In the genomic region with DNA sequence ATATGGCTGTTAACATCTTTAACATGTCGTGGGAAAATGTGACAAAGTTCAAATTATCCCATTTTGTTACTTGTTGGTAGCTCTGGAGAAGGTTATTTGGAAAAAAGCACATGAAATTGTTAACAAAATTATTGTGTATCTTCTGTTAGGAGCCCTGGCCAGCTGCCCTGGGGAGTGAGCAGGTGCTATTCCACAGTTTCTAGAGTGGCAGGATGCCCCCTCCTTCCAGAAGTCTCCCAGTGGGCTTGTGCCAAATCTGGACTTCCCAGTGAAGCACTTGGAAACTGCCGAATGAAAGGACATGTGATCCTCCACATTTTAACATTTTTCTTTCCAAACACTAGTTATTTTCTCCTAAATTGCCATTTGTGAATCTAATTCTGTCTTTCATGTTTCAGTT, we compare ENCODE assay signal across 11 cellular contexts.
DNase-seq lines count a peak whose midpoint lies in the region; ATAC-seq and TF ChIP-seq lines count a peak whose summit lies in the region.
"Had no signal": no experiment of that assay in that cellular context is flagged by ENCODE, and none has a peak within 500 bp of the region (broad histone marks: within the 10 kb centered on the region; RNA-seq: fewer than 3 reads in every experiment).

No MANE protein-coding gene starts in this region.

- peaks cover 6% of the 10 kb centered on the region for H3K36me3 Mint-ChIP-seq in natural killer cell treated with Interleukin-12 subunit alpha and Interleukin-12 subunit beta and Interleukin-15 and Interleukin-18, amount 100 ng/mL, for 72 hours

- in situ Hi-C loops in G401 (cut with HindIII; ENCODE audit: low sequenced_read_pairs): no loop called here

- H3K9me3 Mint-ChIP-seq in natural killer cell treated with Interleukin-12 subunit alpha and Interleukin-12 subunit beta and Interleukin-15 and Interleukin-18, amount 100 ng/mL, for 72 hours: no peaks in the 10 kb centered on the region
- H3K9me3 Mint-ChIP-seq: CD4-positive, alpha-beta T cell had no signal

- no peaks in the 10 kb centered on the region for H3K4me1 Mint-ChIP-seq in natural killer cell treated with Interleukin-12 subunit alpha and Interleukin-12 subunit beta and Interleukin-15 and Interleukin-18, amount 100 ng/mL, for 72 hours (ENCODE audit: low read depth in 2 of 2)

- H3K27ac Mint-ChIP-seq in natural killer cell treated with Interleukin-12 subunit alpha and Interleukin-12 subunit beta and Interleukin-15 and Interleukin-18, amount 100 ng/mL, for 72 hours: no peak overlapping the region
- H3K27ac Mint-ChIP-seq: B cell; CD4-positive, alpha-beta T cell had no signal

- H3K9ac ChIP-seq in PC-3 (ENCODE audit: low read length): no peak overlapping the region

- CTCF ChIA-PET in PC-3 (lab: Charles Lee): no interaction called here

- no peaks in the 10 kb centered on the region for H3K27me3 ChIP-seq in PC-3 (ENCODE audit: low read length)

- H3K27me3 Mint-ChIP-seq in natural killer cell treated with Interleukin-12 subunit alpha and Interleukin-12 subunit beta and Interleukin-15 and Interleukin-18, amount 100 ng/mL, for 72 hours: peaks cover 0 to 16% of the 10 kb centered on the region in 2 donors
- H3K27me3 Mint-ChIP-seq: B cell; CD4-positive, alpha-beta T cell had no signal

- DNase-seq in G401 (ENCODE audit: low spot score) (peak; percentile 88), NCI-H69 (lab: John Stamatoyannopoulos, UW) (peak; percentile 53), cerebellar cortex (ENCODE audit: low spot score) (peak; percentile 85), myocyte (ENCODE audit: low read depth) (peak; percentile 77), PC-3 (no peak), RKO (ENCODE audit: low spot score) (no peak)
- DNase-seq in natural killer cell treated with Interleukin-12 subunit alpha and Interleukin-12 subunit beta and Interleukin-15 and Interleukin-18, amount 100 ng/mL, for 72 hours (ENCODE audit: low spot score): no peak
- DNase-seq: CD4-positive, alpha-beta T cell; DMS79 had no signal

- no peaks in the 10 kb centered on the region for H3K36me3 ChIP-seq in PC-3 (ENCODE audit: low read depth, low read length)
- H3K36me3 ChIP-seq: HAP-1 had no signal

- no peak overlapping the region for H3K4me3 Mint-ChIP-seq in natural killer cell treated with Interleukin-12 subunit alpha and Interleukin-12 subunit beta and Interleukin-15 and Interleukin-18, amount 100 ng/mL, for 72 hours
- H3K4me3 Mint-ChIP-seq: B cell; CD4-positive, alpha-beta T cell had no signal

- TF ChIP-seq CTCF in PC-3 (conservative IDR thresholded peaks at IDR 0.05; ENCODE audit: low read depth, low read length): no peak

- no peaks in the 10 kb centered on the region for H3K79me2 ChIP-seq in PC-3 (ENCODE audit: low read length)

- no peak overlapping the region for H3K4me3 ChIP-seq in PC-3 (ENCODE audit: low read length)
- H3K4me3 ChIP-seq: HAP-1 had no signal

- H3K9me2 ChIP-seq in PC-3 (replicated peaks; ENCODE audit: low read length): no peaks in the 10 kb centered on the region

- H3K4me2 ChIP-seq in PC-3 (ENCODE audit: low read length): no peak overlapping the region

- POLR2A ChIA-PET in PC-3 (lab: Charles Lee; ENCODE audit: unreplicated experiment): no interaction called here

- no peak overlapping the region for H3K27ac ChIP-seq in PC-3 (ENCODE audit: low read length)

- intact Hi-C loops in PC-3 (cut with micrococcal nuclease): no loop called here

- no peak for ATAC-seq in PC-3
- no peak for ATAC-seq in natural killer cell treated with Interleukin-12 subunit alpha and Interleukin-12 subunit beta and Interleukin-15 and Interleukin-18, amount 100 ng/mL, for 72 hours

- H2AFZ ChIP-seq in PC-3 (ENCODE audit: low read length): no peak overlapping the region

- no peaks in the 10 kb centered on the region for H3F3A ChIP-seq in PC-3 (ENCODE audit: low read length, unreplicated experiment)

- H3K9me3 ChIP-seq in PC-3 (ENCODE audit: low read length): no peaks in the 10 kb centered on the region
- H3K9me3 ChIP-seq: HAP-1 had no signal

- H3K4me1 ChIP-seq in PC-3 (ENCODE audit: insufficient read depth, low read length): peaks cover 10% of the 10 kb centered on the region

- no TSS peak for BruUV-seq in PC-3 (replicated peaks; lab: Mats Ljungman, UMichigan)

- no peaks in the 10 kb centered on the region for H4K20me1 ChIP-seq in PC-3 (ENCODE audit: low read length)

Comparison
In these comparisons a context has a peak if more than half of its experiments do, and no peak if none do; other contexts are left out.
1. DNase-seq: peak in G401 (single experiment), NCI-H69 (single experiment), cerebellar cortex (single experiment) and myocyte (single experiment); none in PC-3 (single experiment), natural killer cell treated with Interleukin-12 subunit alpha and Interleukin-12 subunit beta and Interleukin-15 and Interleukin-18, amount 100 ng/mL, for 72 hours (single experiment) and RKO (single experiment).